29 cellular contexts compared by ENCODE assay signal in genomic region chr6:32214126-32214525, GRCh38.
"Had no signal": no experiment of that assay in that cellular context is flagged by ENCODE, and none has a peak within 500 bp of the region (broad histone marks: within the 10 kb centered on the region; RNA-seq: fewer than 3 reads in every experiment).

No MANE protein-coding gene starts in this region.

- H3K36me3 ChIP-seq: ascending aorta had no signal

- ATAC-seq: body of pancreas, Panc1, Right ventricle myocardium inferior had no signal

- H3K36me3 Mint-ChIP-seq: activated CD4-positive, alpha-beta memory T cell treated with anti-CD3 and anti-CD28 coated beads for 36 hours had no signal

- H3K27me3 ChIP-seq: ascending aorta, body of pancreas had no signal

- DNase-seq: activated B cell treated with CpG ODN at 0.5 μM for 24 hours; activated CD4-positive, alpha-beta memory T cell treated with anti-CD3 and anti-CD28 coated beads for 36 hours; activated CD4-positive, alpha-beta T cell treated with anti-CD3 and anti-CD28 coated beads for 1 hour; activated CD4-positive, alpha-beta T cell treated with anti-CD3 and anti-CD28 coated beads, Interleukin-2, amount 10 ng/mL, durations not matched to agents 24 days and 14 days; activated gamma-delta T cell treated with Interleukin-2 at 50 U/mL for 16 hours; activated naive CD4-positive, alpha-beta T cell treated with anti-CD3 and anti-CD28 coated beads, Interleukin-2, amount 50 U/mL, for 16 hours; activated T-cell treated with anti-CD3 and anti-CD28 coated beads for 4 hours; activated T-cell treated with anti-CD3 and anti-CD28 coated beads, Interleukin-2, amount 50 U/mL, for 48 hours; amniotic stem cell; body of pancreas; central memory CD4-positive, alpha-beta T cell; MV-4-11; NCI-H1092 treated with DMSO at 0.1 percent for 48 hours; NCI-H1436; NCI-H1694 treated with DMSO at 0.1 percent for 48 hours; NCI-H2029 treated with DMSO at 0.1 percent for 48 hours; NCI-H345; NCI-H510A; NCI-H526 treated with DMSO at 0.1 percent for 48 hours; NK-92 treated with Interleukin-12 subunit alpha and Interleukin-12 subunit beta, amount 100 ng/mL, for 24 hours; OCI-M1; RPMI8226 had no signal

- H3K4me3 ChIP-seq: ascending aorta, body of pancreas, coronary artery, SK-N-MC had no signal

- H3K9me3 Mint-ChIP-seq: activated B cell treated with CpG ODN at 0.5 μM for 24 hours; activated CD4-positive, alpha-beta memory T cell treated with anti-CD3 and anti-CD28 coated beads for 36 hours; activated CD4-positive, alpha-beta T cell treated with anti-CD3 and anti-CD28 coated beads, Interleukin-2, amount 10 ng/mL, durations not matched to agents 24 days and 14 days; activated T-helper 2 cell treated with anti-CD3 and anti-CD28 coated beads, Interferon-gamma antibody, Interleukin-2, Interleukin-4, amounts not matched to agents 10 μg/mL and 5 μg/mL and 100 μg/mL, durations not matched to agents 14 hours and 24 hours and 36 hours; T-helper 1 cell treated with Interleukin-12 subunit alpha and Interleukin-12 subunit beta and Interleukin-4 antibody, amounts not matched to agents 30 μg/mL and 1 μg/mL, for 36 hours had no signal

- H3K4me3 Mint-ChIP-seq: activated B cell treated with CpG ODN at 0.5 μM for 24 hours; activated CD4-positive, alpha-beta memory T cell treated with anti-CD3 and anti-CD28 coated beads for 36 hours; activated CD4-positive, alpha-beta T cell treated with anti-CD3 and anti-CD28 coated beads, Interleukin-2, amount 10 ng/mL, durations not matched to agents 24 days and 14 days; T-helper 1 cell treated with Interleukin-12 subunit alpha and Interleukin-12 subunit beta and Interleukin-4 antibody, amounts not matched to agents 30 μg/mL and 1 μg/mL, for 36 hours had no signal

- H3K4me1 Mint-ChIP-seq: activated CD4-positive, alpha-beta T cell treated with anti-CD3 and anti-CD28 coated beads, Interleukin-2, amount 10 ng/mL, durations not matched to agents 24 days and 14 days had no signal

- H3K27me3 Mint-ChIP-seq: activated B cell treated with CpG ODN at 0.5 μM for 24 hours; activated CD4-positive, alpha-beta memory T cell treated with anti-CD3 and anti-CD28 coated beads for 36 hours had no signal

- H3K27ac Mint-ChIP-seq: activated B cell treated with CpG ODN at 0.5 μM for 24 hours; activated CD4-positive, alpha-beta memory T cell treated with anti-CD3 and anti-CD28 coated beads for 36 hours; activated CD4-positive, alpha-beta T cell treated with anti-CD3 and anti-CD28 coated beads, Interleukin-2, amount 10 ng/mL, durations not matched to agents 24 days and 14 days; activated T-helper 2 cell treated with anti-CD3 and anti-CD28 coated beads, Interferon-gamma antibody, Interleukin-2, Interleukin-4, amounts not matched to agents 10 μg/mL and 5 μg/mL and 100 μg/mL, durations not matched to agents 14 hours and 24 hours and 36 hours; T-helper 1 cell treated with Interleukin-12 subunit alpha and Interleukin-12 subunit beta and Interleukin-4 antibody, amounts not matched to agents 30 μg/mL and 1 μg/mL, for 36 hours had no signal
